11 cellular contexts compared by ENCODE assay signal in genomic region chr20:44735816-44736169, GRCh38. TPM values are rescaled to one million over a fixed set of nuclear protein-coding genes. Genes with fewer than 3 reads are reported as not detected.
DNase-seq lines count a peak whose midpoint lies in the region; ATAC-seq, FAIRE-seq and TF ChIP-seq lines count a peak whose summit lies in the region.
"Had no signal": no experiment of that assay in that cellular context is flagged by ENCODE, and none has a peak within 500 bp of the region (broad histone marks: within the 10 kb centered on the region; RNA-seq: fewer than 3 reads in every experiment).

No MANE protein-coding gene starts in this region.

- intact Hi-C loops in GM12878 (cut with micrococcal nuclease; ENCODE audit: unreplicated experiment) (no loop called here), natural killer cell (cut with micrococcal nuclease) (loop anchor here (5.0 kb wide), 1 partner anchor 518 kb away; no protein-coding TSS in a partner anchor)

- POLR2A ChIA-PET in CD8-positive, alpha-beta memory T cell (lab: Charles Lee), result no interaction called here
- POLR2A ChIA-PET in GM12878 (lab: Charles Lee), result no interaction called here

- no peak for FAIRE-seq in GM12878 (lab: Jason Lieb, UNC)

- peaks cover 0 to 5% (median 0%) of the 10 kb centered on the region in 3 donors for H3K36me3 Mint-ChIP-seq in CD8-positive, alpha-beta memory T cell
- H3K36me3 Mint-ChIP-seq in natural killer cell (no peaks in the 10 kb centered on the region), T-helper 17 cell (ENCODE audit: low read depth) (peaks cover 3% of the 10 kb centered on the region)
- H3K36me3 Mint-ChIP-seq: CD4-positive, alpha-beta memory T cell had no signal

- H3K4me1 ChIP-seq in CD8-positive, alpha-beta memory T cell (ENCODE audit: insufficient read depth, low read length), result peaks cover 8% of the 10 kb centered on the region
- peaks cover 7% of the 10 kb centered on the region for H3K4me1 ChIP-seq in GM12878 (ENCODE audit: control insufficient read depth, insufficient read depth, low read length)

- peaks cover 7 to 19% (median 11%) of the 10 kb centered on the region in 3 donors for H3K4me1 Mint-ChIP-seq in CD8-positive, alpha-beta memory T cell
- H3K4me1 Mint-ChIP-seq in natural killer cell (peaks cover 12 to 20% of the 10 kb centered on the region in 2 donors), T-helper 17 cell (peaks cover 20% of the 10 kb centered on the region)

- no peak overlapping the region for H3K27ac ChIP-seq in CD8-positive, alpha-beta memory T cell (ENCODE audit: low read depth, low read length)
- H3K27ac ChIP-seq in HL-60 (replicated peaks), result peak overlapping the region; percentile 42
- no peak overlapping the region for H3K27ac ChIP-seq in GM12878 (ENCODE audit: control insufficient read depth, insufficient read depth)
- H3K27ac ChIP-seq: cardiac muscle cell had no signal

- TF ChIP-seq CTCF in HL-60 (IDR thresholded peaks at IDR 0.05; ENCODE audit: insufficient read depth, low read length) (no peak), GM12878 (IDR thresholded peaks at IDR 0.05 in 2 of 3, conservative IDR thresholded peaks at IDR 0.05 in 1 of 3; ENCODE audit: control insufficient read depth in 2 of 3, extremely low read depth in 1 of 3, insufficient read depth in 1 of 3, low read depth in 3 of 3, low read length in 3 of 3) (no peak), natural killer cell (IDR thresholded peaks at IDR 0.05) (no peak)

- no peaks in the 10 kb centered on the region for H3K36me3 ChIP-seq in CD8-positive, alpha-beta memory T cell (ENCODE audit: insufficient read depth, low read length)
- no peaks in the 10 kb centered on the region for H3K36me3 ChIP-seq in GM12878 (ENCODE audit: control insufficient read depth in 2 of 2, insufficient read depth in 2 of 2, low read length in 1 of 2)
- H3K36me3 ChIP-seq: cardiac muscle cell had no signal

- DNase-seq in CD8-positive, alpha-beta memory T cell, result no peak
- DNase-seq in HL-60 (ENCODE audit: low read depth in 1 of 2, low spot score in 1 of 2) (no peak), GM12878 (ENCODE audit: low read depth, low spot score) (no peak), natural killer cell (no peak), NCI-H345 treated with DMSO at 0.1 percent for 48 hours (lab: John Stamatoyannopoulos, UW; ENCODE audit: unreplicated experiment) (no peak), T-helper 17 cell (no peak), NCI-H2029 treated with DMSO at 0.1 percent for 48 hours (lab: John Stamatoyannopoulos, UW) (no peak)
- DNase-seq in stimulated activated CD4-positive, alpha-beta T cell treated with anti-CD3 and anti-CD28 coated beads, Interleukin-4, amount 100 ng/mL, for 24 hours, result no peak

- no peaks in the 10 kb centered on the region for H4K20me1 ChIP-seq in GM12878 (ENCODE audit: control insufficient read depth, insufficient read depth)

- 0 out of 2 replicates have a peak overlapping the region, but pooled peaks have one; percentile 44 for H3K4me2 ChIP-seq in GM12878 (ENCODE audit: control insufficient read depth, insufficient read depth)

- H3K27me3 ChIP-seq in CD8-positive, alpha-beta memory T cell (ENCODE audit: insufficient read depth, low read length, poor library complexity, severe bottlenecking), result no peaks in the 10 kb centered on the region
- no peaks in the 10 kb centered on the region for H3K27me3 ChIP-seq in HL-60 (ENCODE audit: insufficient read depth, poor library complexity, severe bottlenecking)
- H3K27me3 ChIP-seq in GM12878 (replicated peaks in 1 of 2; ENCODE audit: control insufficient read depth in 2 of 2, insufficient read depth in 2 of 2, low read length in 1 of 2), result no peaks in the 10 kb centered on the region
- H3K27me3 ChIP-seq: cardiac muscle cell had no signal

- ATAC-seq in GM12878, result no peak
- no peak for ATAC-seq in natural killer cell
- no peak for ATAC-seq in T-helper 17 cell

- H3K9me3 ChIP-seq in CD8-positive, alpha-beta memory T cell (ENCODE audit: low read length), result no peaks in the 10 kb centered on the region
- H3K9me3 ChIP-seq in GM12878 (replicated peaks; ENCODE audit: control insufficient read depth, insufficient read depth, low read length) (peaks cover 6% of the 10 kb centered on the region; the same call in 2 of the 3 replicates), T-helper 17 cell (ENCODE audit: control insufficient read depth, low read length, poor library complexity, severe bottlenecking) (no peaks in the 10 kb centered on the region)

- SMC1A ChIA-PET in GM12878 (lab: Charles Lee; ENCODE audit: uncharacterized antibody, unreplicated experiment), result no interaction called here

- H3K27ac Mint-ChIP-seq in CD8-positive, alpha-beta memory T cell, result peak overlapping the region in 1 of 8 donors; percentile 77
- H3K27ac Mint-ChIP-seq in natural killer cell, result peak overlapping the region; percentile 54 to 79
- H3K27ac Mint-ChIP-seq in T-helper 17 cell, result no peak overlapping the region

- no peak for TF ChIP-seq POLR2A in GM12878 (IDR thresholded peaks at IDR 0.05; ENCODE audit: low read depth, low read length)

- BruUV-seq in GM12878 (replicated peaks; lab: Mats Ljungman, UMichigan), result no TSS peak

- in situ Hi-C loops in GM12878 (cut with MboI), result no loop called here

- H3K4me3 ChIP-seq in CD8-positive, alpha-beta memory T cell (ENCODE audit: low read length), result peak overlapping the region; percentile 30
- H3K4me3 ChIP-seq in HL-60 (replicated peaks; ENCODE audit: insufficient read depth, low read length) (no peak overlapping the region), GM12878 (no peak overlapping the region)
- H3K4me3 ChIP-seq: cardiac muscle cell had no signal

- RAD21 ChIA-PET in GM12878 (lab: Charles Lee; ENCODE audit: unreplicated experiment), result no interaction called here

- whole genome bisulfite sequencing in GM12878 (ENCODE audit: insufficient coverage, insufficient replicate concordance, low lambda C conversion rate, missing lambda C conversion rate), result 97% methylated on average over 4 of the region's 4 CpGs

- H3K4me3 Mint-ChIP-seq in CD8-positive, alpha-beta memory T cell, result no peak overlapping the region
- H3K4me3 Mint-ChIP-seq in natural killer cell, result peak overlapping the region; percentile 83
- H3K4me3 Mint-ChIP-seq in T-helper 17 cell, result no peak overlapping the region

- CTCF ChIA-PET in CD8-positive, alpha-beta memory T cell (lab: Charles Lee), result no interaction called here
- CTCF ChIA-PET in GM12878 (lab: Yijun Ruan, JAX), result no interaction called here

- no peaks in the 10 kb centered on the region for H3K79me2 ChIP-seq in GM12878 (ENCODE audit: control insufficient read depth, insufficient read depth, low read length)

- H3K9me3 Mint-ChIP-seq in CD8-positive, alpha-beta memory T cell, result no peaks in the 10 kb centered on the region
- H3K9me3 Mint-ChIP-seq in natural killer cell, result no peaks in the 10 kb centered on the region

- TF ChIP-seq RAD21 in GM12878 (IDR thresholded peaks at IDR 0.05; ENCODE audit: insufficient read depth, low read depth, low read length), result no peak

- no peak for TF ChIP-seq EP300 in GM12878 (IDR thresholded peaks at IDR 0.05; ENCODE audit: borderline replicate concordance in 1 of 2, control insufficient read depth in 1 of 2, low read depth in 2 of 2, low read length in 2 of 2)

- H3K9ac ChIP-seq in GM12878 (ENCODE audit: control insufficient read depth, insufficient read depth, low read length), result no peak overlapping the region

- peaks cover 0 to 3% of the 10 kb centered on the region in 2 donors for H3K27me3 Mint-ChIP-seq in CD8-positive, alpha-beta memory T cell
- peaks cover 0 to 4% of the 10 kb centered on the region in 2 donors for H3K27me3 Mint-ChIP-seq in natural killer cell (ENCODE audit: low read depth in 2 of 2)
- H3K27me3 Mint-ChIP-seq in T-helper 17 cell, result no peaks in the 10 kb centered on the region
- H3K27me3 Mint-ChIP-seq: CD4-positive, alpha-beta memory T cell had no signal

- peak overlapping the region; percentile 72 for H2AFZ ChIP-seq in GM12878 (ENCODE audit: control insufficient read depth, low read depth, low read length)

RNA-seq across cellular contexts. Expression of gene KCNK15, which starts 9.9 kb away (rescaled TPM):
- under 1 TPM; 0.09 to 0.15 TPM for total RNA-seq in CD8-positive, alpha-beta memory T cell
- not detected for polyA plus RNA-seq in CD8-positive, alpha-beta memory T cell
- total RNA-seq in GM12878 (2013; cell fraction: nucleolus; rRNA removed), result not detected in 2 replicates
- total RNA-seq in GM12878 (2014; rRNA removed), result not detected in 2 replicates
- not detected in 2 replicates for total RNA-seq in GM12878 (2014; rRNA removed; fragmentation: Illumina TruSeq; extraction: Trizol)
- total RNA-seq in GM12878 (2021), result not detected in 2 replicates
- polyA plus RNA-seq in GM12878 (2011; ENCODE audit: low read depth), result not detected
- polyA plus RNA-seq in GM12878 (2011; rRNA removed), result not detected in 2 replicates
- polyA plus RNA-seq in GM12878 (2011; cell fraction: cytosol; rRNA removed), result not detected in 2 replicates
- not detected in 2 replicates for polyA plus RNA-seq in GM12878 (2011; cell fraction: nucleus; rRNA removed)
- polyA plus RNA-seq in GM12878 (2012), result not detected in 2 replicates
- not detected in 2 replicates for polyA plus RNA-seq in GM12878 (2014; fragmentation: Illumina TruSeq; extraction: Trizol)
- polyA plus RNA-seq in GM12878 (2014; fragmentation: Nextera tagmentation; extraction: Ambion mirVana), result not detected
- not detected in 2 replicates for polyA plus RNA-seq in GM12878 (2014; rRNA removed)
- polyA plus RNA-seq in GM12878 (2016; fragmentation: Nextera tagmentation; extraction: Ambion mirVana), result not detected
- polyA minus RNA-seq in GM12878 (2011; rRNA and poly(A)+ RNA removed), result not detected in 2 replicates
- polyA minus RNA-seq in GM12878 (2011; cell fraction: cytosol; rRNA and poly(A)+ RNA removed), result 0.94 TPM in 2 replicates
- 0.12 and 0.19 TPM in 2 replicates for polyA minus RNA-seq in GM12878 (2011; cell fraction: nucleus; rRNA and poly(A)+ RNA removed)
- total RNA-seq in natural killer cell, result not detected
- total RNA-seq in T-helper 17 cell, result not detected
- total RNA-seq: cardiac muscle cell; CD4-positive, alpha-beta memory T cell; temporal lobe had no signal
- polyA plus RNA-seq: CD4-positive, alpha-beta memory T cell had no signal

RNA-seq across cellular contexts. Expression of gene CCN5, which starts 20.6 kb away (rescaled TPM):
- total RNA-seq in CD8-positive, alpha-beta memory T cell, result not detected
- polyA plus RNA-seq in CD8-positive, alpha-beta memory T cell, result not detected
- not detected in 2 replicates for total RNA-seq in GM12878 (2013; cell fraction: nucleolus; rRNA removed)
- total RNA-seq in GM12878 (2014; rRNA removed) (not detected in 2 replicates), GM12878 (2014; rRNA removed; fragmentation: Illumina TruSeq; extraction: Trizol) (not detected in 2 replicates), GM12878 (2021) (0.15 TPM in 1 of 2 replicates, not detected in the other), natural killer cell (not detected), T-helper 17 cell (not detected)
- polyA plus RNA-seq in GM12878 (2011; ENCODE audit: low read depth), result not detected
- polyA plus RNA-seq in GM12878 (2011; rRNA removed) (not detected in 2 replicates), GM12878 (2014; fragmentation: Illumina TruSeq; extraction: Trizol) (not detected in 2 replicates), GM12878 (2014; fragmentation: Nextera tagmentation; extraction: Ambion mirVana) (not detected), GM12878 (2014; rRNA removed) (not detected in 2 replicates), GM12878 (2016; fragmentation: Nextera tagmentation; extraction: Ambion mirVana) (under 1 TPM in 1 of 2 experiments, not detected in 1; 0.14 TPM)
- polyA plus RNA-seq in GM12878 (2011; cell fraction: cytosol; rRNA removed), result not detected in 2 replicates
- polyA plus RNA-seq in GM12878 (2011; cell fraction: nucleus; rRNA removed), result not detected in 2 replicates
- polyA plus RNA-seq in GM12878 (2012), result 0.06 TPM in 1 of 2 replicates, not detected in the other
- not detected in 2 replicates for polyA minus RNA-seq in GM12878 (2011; rRNA and poly(A)+ RNA removed)
- polyA minus RNA-seq in GM12878 (2011; cell fraction: cytosol; rRNA and poly(A)+ RNA removed), result 6.1 and 8.0 TPM in 2 replicates
- polyA minus RNA-seq in GM12878 (2011; cell fraction: nucleus; rRNA and poly(A)+ RNA removed), result 0.36 and 1.5 TPM in 2 replicates
- total RNA-seq: cardiac muscle cell; CD4-positive, alpha-beta memory T cell; temporal lobe had no signal
- polyA plus RNA-seq: CD4-positive, alpha-beta memory T cell had no signal
